In genomic region chr2:239302083-239302807, GRCh38 we compare ENCODE assay signal across 14 cellular contexts.
DNase-seq lines count a peak whose midpoint lies in the region; ATAC-seq and TF ChIP-seq lines count a peak whose summit lies in the region.
"Had no signal": no experiment of that assay in that cellular context is flagged by ENCODE, and none has a peak within 500 bp of the region (broad histone marks: within the 10 kb centered on the region; RNA-seq: fewer than 3 reads in every experiment).

No MANE protein-coding gene starts in this region.

- H3K27me3 ChIP-seq in right cardiac atrium (ENCODE audit: control insufficient read depth, insufficient read depth) (no peaks in the 10 kb centered on the region), esophagus muscularis mucosa (no peaks in the 10 kb centered on the region), aorta (ENCODE audit: control insufficient read depth in 1 of 2, insufficient read depth in 2 of 2, low read length in 1 of 2) (no peaks in the 10 kb centered on the region), Karpas-422 (ENCODE audit: low read length) (no peaks in the 10 kb centered on the region)
- H3K27me3 ChIP-seq: tibial artery had no signal

- no peak overlapping the region for H3K4me3 Mint-ChIP-seq in nephron

- TF ChIP-seq CTCF in esophagus muscularis mucosa (IDR thresholded peaks at IDR 0.05): no peak
- TF ChIP-seq CTCF in nephron (IDR thresholded peaks at IDR 0.05; ENCODE audit: unreplicated experiment in 3 of 3): no peak

- peaks cover 69% of the 10 kb centered on the region for H3K4me1 Mint-ChIP-seq in nephron

- intact Hi-C loops in Right ventricle myocardium superior (cut with DNase I): no loop called here
- intact Hi-C loops in right cardiac atrium (cut with DNase I): no loop called here
- intact Hi-C loops in esophagus muscularis mucosa (cut with DNase I): no loop called here
- intact Hi-C loops in aorta (cut with DNase I): no loop called here

- 78% methylated on average over 16 of the region's 16 CpGs for WGBS in right cardiac atrium
- 49% methylated on average over 8 of the region's 16 CpGs for WGBS in esophagus muscularis mucosa
- 60% methylated on average over 16 of the region's 16 CpGs for WGBS in aorta, 2 donors

- H3K9ac ChIP-seq in Karpas-422 (ENCODE audit: low read length): no peak overlapping the region

- H3K9me2 ChIP-seq in Karpas-422 (replicated peaks; ENCODE audit: insufficient read depth, low read length): no peaks in the 10 kb centered on the region

- H3K4me2 ChIP-seq in Karpas-422 (ENCODE audit: low read depth, low read length, poor library complexity, severe bottlenecking): no peak overlapping the region

- H3K9me3 Mint-ChIP-seq in nephron: no peaks in the 10 kb centered on the region

- no peak overlapping the region for H3K27ac ChIP-seq in right cardiac atrium (ENCODE audit: low read length)
- H3K27ac ChIP-seq in esophagus muscularis mucosa (replicated peaks in 1 of 4): peak overlapping the region; percentile 15 to 92 (median 86)
- H3K27ac ChIP-seq in aorta (ENCODE audit: low read depth in 1 of 2, low read length in 2 of 2): no peak overlapping the region
- no peak overlapping the region for H3K27ac ChIP-seq in Karpas-422 (ENCODE audit: low read length)
- H3K27ac ChIP-seq: tibial artery had no signal

- no peak overlapping the region for H2AFZ ChIP-seq in Karpas-422 (ENCODE audit: low read length)

- peak; percentile 6 for ATAC-seq in Right ventricle myocardium superior (ENCODE audit: poor library complexity)
- ATAC-seq in right cardiac atrium: no peak
- ATAC-seq in aorta (ENCODE audit: low FRiP score): no peak
- no peak for ATAC-seq in HG03280 (IDR thresholded peaks at IDR 0.05; ENCODE audit: unreplicated experiment)

- H3K27ac Mint-ChIP-seq in nephron: peak overlapping the region; percentile 48 to 83 (median 76)

- H3K27me3 Mint-ChIP-seq in nephron (ENCODE audit: low read depth): no peaks in the 10 kb centered on the region

- DNase-seq in Right ventricle myocardium superior (no peak), right cardiac atrium (no peak), esophagus muscularis mucosa (ENCODE audit: extremely low spot score) (no peak), aorta (peak; percentile 39 to 65), OCI-M1 (lab: John Stamatoyannopoulos, UW) (no peak), Karpas-422 (no peak)
- DNase-seq: activated naive CD4-positive, alpha-beta T cell treated with Interleukin-2 at 50 U/mL for 16 hours; central memory CD4-positive, alpha-beta T cell; NCI-H1417 treated with DMSO at 0.1 percent for 48 hours; NCI-H524; occipital lobe had no signal

- H3K4me3 ChIP-seq in right cardiac atrium (ENCODE audit: low read length) (no peak overlapping the region), esophagus muscularis mucosa (no peak overlapping the region), aorta (ENCODE audit: low read length in 2 of 2) (no peak overlapping the region), Karpas-422 (ENCODE audit: low read length) (no peak overlapping the region)
- H3K4me3 ChIP-seq: tibial artery had no signal

- no peak for TF ChIP-seq POLR2A in esophagus muscularis mucosa (IDR thresholded peaks at IDR 0.05; ENCODE audit: low read depth)

- H3K36me3 Mint-ChIP-seq in nephron (ENCODE audit: low read depth): no peaks in the 10 kb centered on the region

- peaks cover 3% of the 10 kb centered on the region for H3K4me1 ChIP-seq in right cardiac atrium (ENCODE audit: control insufficient read depth, insufficient read depth, low read length)
- H3K4me1 ChIP-seq in esophagus muscularis mucosa: peaks cover 72 to 100% (median 100%) of the 10 kb centered on the region in 4 donors
- no peaks in the 10 kb centered on the region for H3K4me1 ChIP-seq in aorta (ENCODE audit: control insufficient read depth in 1 of 2, insufficient read depth in 2 of 2, low read length in 2 of 2)
- no peaks in the 10 kb centered on the region for H3K4me1 ChIP-seq in Karpas-422 (ENCODE audit: low read length)

- no peaks in the 10 kb centered on the region for H3K79me2 ChIP-seq in Karpas-422 (ENCODE audit: low read length)

- TF ChIP-seq EP300 in esophagus muscularis mucosa (IDR thresholded peaks at IDR 0.05): no peak

- H4K20me1 ChIP-seq in Karpas-422 (ENCODE audit: insufficient read depth, low read depth, low read length): peaks cover 62% of the 10 kb centered on the region

- no peaks in the 10 kb centered on the region for H3K36me3 ChIP-seq in esophagus muscularis mucosa
- H3K36me3 ChIP-seq in aorta (ENCODE audit: control insufficient read depth in 1 of 2, insufficient read depth in 2 of 2, low read length in 1 of 2): no peaks in the 10 kb centered on the region
- H3K36me3 ChIP-seq in Karpas-422 (ENCODE audit: insufficient read depth, low read length): no peaks in the 10 kb centered on the region
- H3K36me3 ChIP-seq: tibial artery had no signal

- H3K9me3 ChIP-seq in right cardiac atrium (ENCODE audit: control insufficient read depth, low read length): no peaks in the 10 kb centered on the region
- no peaks in the 10 kb centered on the region for H3K9me3 ChIP-seq in esophagus muscularis mucosa
- no peaks in the 10 kb centered on the region for H3K9me3 ChIP-seq in aorta (ENCODE audit: control insufficient read depth, low read length)
- H3K9me3 ChIP-seq in Karpas-422 (ENCODE audit: low read length): no peaks in the 10 kb centered on the region
- H3K9me3 ChIP-seq: tibial artery had no signal

Comparison
In these comparisons a context has a peak if more than half of its experiments do, and no peak if none do; other contexts are left out.
1. DNase-seq: peak in aorta (2 of 2); none in Right ventricle myocardium superior (single experiment), right cardiac atrium (0 of 3), esophagus muscularis mucosa (single experiment), OCI-M1 (single experiment) and Karpas-422 (single experiment).
2. H3K27ac ChIP-seq: peak in esophagus muscularis mucosa (4 of 4); none in right cardiac atrium (single experiment), aorta (0 of 2) and Karpas-422 (single experiment).